ENCODE assay signal across 8 cellular contexts in the genomic region with DNA sequence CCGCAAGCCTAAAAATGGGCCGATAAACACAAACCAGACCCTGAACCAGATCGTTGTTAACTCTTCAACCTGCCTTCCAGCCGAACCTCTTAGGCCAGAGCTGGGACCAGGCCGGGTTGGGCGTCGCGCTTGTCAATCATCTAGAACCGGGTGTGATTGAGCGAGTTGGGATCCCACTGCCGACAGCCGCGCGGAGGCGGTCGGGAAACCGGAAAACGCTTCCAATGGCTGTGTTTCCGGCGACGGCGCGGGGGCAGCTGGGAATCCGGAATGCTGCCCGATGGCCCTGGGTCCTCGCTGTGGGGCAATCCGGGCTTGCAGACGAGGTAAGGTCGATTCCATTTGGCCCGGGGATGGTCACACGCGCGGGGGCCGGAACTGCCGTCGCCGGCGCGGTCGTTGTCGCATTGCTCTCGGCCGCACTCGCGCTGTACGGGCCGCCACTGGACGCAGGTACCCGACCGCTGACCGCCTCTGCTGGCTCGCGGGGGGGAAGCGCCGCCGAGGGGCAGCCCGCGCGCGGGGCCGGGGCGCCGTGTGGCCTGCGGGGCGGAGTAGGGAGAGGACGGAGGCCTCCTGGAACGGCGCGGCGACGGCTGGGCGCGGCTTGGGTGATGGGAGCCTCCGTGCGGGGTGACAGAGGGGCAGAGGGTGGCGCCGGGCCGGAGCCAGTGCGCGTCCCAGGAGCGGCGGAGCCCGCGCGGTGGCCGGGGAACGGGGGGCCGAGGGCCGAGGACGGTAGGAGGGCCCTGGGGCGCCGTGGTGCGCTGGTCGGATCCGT. TPM values are rescaled to one million over a fixed set of nuclear protein-coding genes. Genes with fewer than 3 reads are reported as not detected.
DNase-seq lines count a peak whose midpoint lies in the region; ATAC-seq and TF ChIP-seq lines count a peak whose summit lies in the region.

TSS of gene NAXD (plus strand) at position 224 of the 781 bp plus-strand sequence. CDS start at position 281, 57 bp downstream.

- H3K27ac Mint-ChIP-seq in CD14-positive monocyte, result peak within 1 kb of the TSS; percentile 80 to 93 (median 90)
- peak within 1 kb of the TSS; percentile 96 for H3K27ac Mint-ChIP-seq in activated CD8-positive, alpha-beta T cell treated with anti-CD3 and anti-CD28 coated beads for 36 hours

- peak within 1 kb of the TSS; percentile 90 to 95 for H3K4me3 Mint-ChIP-seq in CD14-positive monocyte
- H3K4me3 Mint-ChIP-seq in activated CD8-positive, alpha-beta T cell treated with anti-CD3 and anti-CD28 coated beads for 36 hours, result peak within 1 kb of the TSS; percentile 92

- CTCF ChIA-PET in activated CD8-positive, alpha-beta T cell treated with anti-CD3 and anti-CD28 coated beads for 36 hours (lab: Charles Lee), result interaction anchor here (1.6 to 2.4 kb wide), 2 partner anchors 22 to 160 kb away, joined by 5 to 9 read pairs; no protein-coding TSS in a partner anchor

- 1 to 2% methylated on average over 61 to 86 of the region's 95 CpGs for WGBS in lower leg skin, 2 donors

- ATAC-seq in GM19372 (IDR thresholded peaks at IDR 0.05; ENCODE audit: low read depth, unreplicated experiment) (peak; percentile 69), HG03558 (IDR thresholded peaks at IDR 0.05; ENCODE audit: extremely low read depth, unreplicated experiment) (peak; percentile 50)
- ATAC-seq in activated CD8-positive, alpha-beta T cell treated with anti-CD3 and anti-CD28 coated beads for 36 hours, result peak; percentile 89

- POLR2A ChIA-PET in activated CD8-positive, alpha-beta T cell treated with anti-CD3 and anti-CD28 coated beads for 36 hours (lab: Charles Lee), result interaction anchor here (0.7 to 1.4 kb wide), 5 partner anchors 11 to 163 kb away, joined by 3 read pairs; no protein-coding TSS in a partner anchor

- H3K9me3 Mint-ChIP-seq in CD14-positive monocyte, result peaks cover 7 to 18% (median 13%) of the 10 kb centered on the region in 7 donors
- peaks cover 6% of the 10 kb centered on the region for H3K9me3 Mint-ChIP-seq in activated CD8-positive, alpha-beta T cell treated with anti-CD3 and anti-CD28 coated beads for 36 hours

- peak within 1 kb of the TSS; percentile 91 for H3K4me3 ChIP-seq in lower leg skin (ENCODE audit: low read depth, poor library complexity, severe bottlenecking)

- intact Hi-C loops in CD14-positive monocyte (cut with micrococcal nuclease) (no loop called here), lower leg skin (cut with DNase I; ENCODE audit: low total_unique reads) (no loop called here)
- intact Hi-C loops in activated CD8-positive, alpha-beta T cell treated with anti-CD3 and anti-CD28 coated beads for 36 hours (cut with micrococcal nuclease), result loop anchor here (5.0 kb wide), 1 partner anchor 92 kb away; the partner anchor contains the start of gene CARS2

- H3K36me3 Mint-ChIP-seq in CD14-positive monocyte, result peaks cover 6 to 10% of the 10 kb centered on the region in 2 donors
- H3K36me3 Mint-ChIP-seq in activated CD8-positive, alpha-beta T cell treated with anti-CD3 and anti-CD28 coated beads for 36 hours (ENCODE audit: low read depth), result peaks cover 10% of the 10 kb centered on the region

- peaks cover 3 to 18% (median 6%) of the 10 kb centered on the region in 3 donors for H3K27me3 Mint-ChIP-seq in CD14-positive monocyte (ENCODE audit: low read depth in 3 of 3)
- H3K27me3 Mint-ChIP-seq in activated CD8-positive, alpha-beta T cell treated with anti-CD3 and anti-CD28 coated beads for 36 hours, result no peaks in the 10 kb centered on the region

- H3K4me1 Mint-ChIP-seq in CD14-positive monocyte, result peaks cover 22% of the 10 kb centered on the region
- H3K4me1 Mint-ChIP-seq in activated CD8-positive, alpha-beta T cell treated with anti-CD3 and anti-CD28 coated beads for 36 hours (ENCODE audit: low read depth), result peaks cover 44% of the 10 kb centered on the region

- no peak for TF ChIP-seq CTCF in CD14-positive monocyte (IDR thresholded peaks at IDR 0.05)
- no peak for TF ChIP-seq CTCF in activated CD8-positive, alpha-beta T cell treated with anti-CD3 and anti-CD28 coated beads for 36 hours (IDR thresholded peaks at IDR 0.05)
- TF ChIP-seq CTCF in lower leg skin (IDR thresholded peaks at IDR 0.05), result no peak

- TF ChIP-seq POLR2A in lower leg skin (IDR thresholded peaks at IDR 0.05), result no peak

- DNase-seq in CD14-positive monocyte (ENCODE audit: low spot score) (peak; percentile 64), NCI-H748 treated with DMSO at 0.1 percent for 48 hours (lab: John Stamatoyannopoulos, UW) (peak; percentile 65), ecto neural progenitor cell (ENCODE audit: low spot score) (peak; percentile 90), lower leg skin (ENCODE audit: low spot score in 2 of 2) (peak; percentile 88 to 98)
- peak; percentile 93 for DNase-seq in activated CD8-positive, alpha-beta T cell treated with anti-CD3 and anti-CD28 coated beads for 36 hours
- DNase-seq in stimulated activated CD4-positive, alpha-beta T cell treated with anti-CD3 and anti-CD28 coated beads, Interleukin-4, amount 100 ng/mL, for 48 hours (ENCODE audit: low read depth in 2 of 2), result peak; percentile 78 to 84

RNA-seq across cellular contexts. Expression of gene NAXD, which starts in this region (rescaled TPM):
- 1 to 10 TPM; 7.4 to 8.5 TPM for polyA plus RNA-seq in CD14-positive monocyte
- total RNA-seq in activated CD8-positive, alpha-beta T cell treated with anti-CD3 and anti-CD28 coated beads for 36 hours, result 10 to 100 TPM; 22.7 to 24.8 TPM
- total RNA-seq in lower leg skin, result 10 to 100 TPM; 32.7 to 34.5 (median 33.6) TPM

Comparison
In these comparisons a context has a peak if more than half of its experiments do, and no peak if none do; other contexts are left out.
1. Peak in every context shown above with its lines: DNase-seq, ATAC-seq and H3K4me3 ChIP-seq.